Comparison of ENCODE assay signal across 11 cellular contexts in genomic region chr20:63025534-63026331, GRCh38. TPM values are rescaled to one million over a fixed set of nuclear protein-coding genes. Genes with fewer than 3 reads are reported as not detected.
DNase-seq lines count a peak whose midpoint lies in the region; ATAC-seq and TF ChIP-seq lines count a peak whose summit lies in the region.
"Had no signal": no experiment of that assay in that cellular context is flagged by ENCODE, and none has a peak within 500 bp of the region (broad histone marks: within the 10 kb centered on the region; RNA-seq: fewer than 3 reads in every experiment).

No MANE protein-coding gene starts in this region.

- H2BK5ac ChIP-seq in H9 (ENCODE audit: insufficient read length, low read length): no peak overlapping the region

- no peak overlapping the region for H3K4ac ChIP-seq in H9 (ENCODE audit: low read depth, low read length)

- H3K4me1 ChIP-seq in H9 (ENCODE audit: insufficient read depth, low read length): peaks cover 1% of the 10 kb centered on the region; the same call in 1 of the 2 replicates
- peaks cover 7% of the 10 kb centered on the region for H3K4me1 ChIP-seq in adipocyte (ENCODE audit: control insufficient read depth, insufficient read depth, low read length)
- peaks cover 0 to 3% of the 10 kb centered on the region in 2 donors for H3K4me1 ChIP-seq in naive thymus-derived CD4-positive, alpha-beta T cell (ENCODE audit: control insufficient read depth in 2 of 2, insufficient read depth in 2 of 2, low read length in 2 of 2)

- WGBS in H9 (ENCODE audit: extremely low coverage, insufficient read length, low lambda C conversion rate): no CpG with 5 or more reads among the region's 45 CpGs

- H2BK120ac ChIP-seq in H9 (ENCODE audit: low read depth, low read length, poor library complexity, severe bottlenecking): no peak overlapping the region

- H3K79me1 ChIP-seq in H9 (ENCODE audit: insufficient read depth, low read depth, low read length, poor library complexity, severe bottlenecking): no peaks in the 10 kb centered on the region

- no peak for TF ChIP-seq CTCF in H9 (conservative IDR thresholded peaks at IDR 0.05)

- no peak overlapping the region for H3K56ac ChIP-seq in H9 (ENCODE audit: insufficient read length, low read depth, low read length)

- POLR2A ChIA-PET in naive thymus-derived CD4-positive, alpha-beta T cell (lab: Charles Lee): interaction anchor here (0.6 to 1.6 kb wide), 4 partner anchors 14 to 96 kb away, joined by 3 to 7 read pairs (median 3); no protein-coding TSS in a partner anchor

- H4K5ac ChIP-seq in H9 (ENCODE audit: insufficient read length, low read depth, low read length): no peak overlapping the region

- no peak overlapping the region for H3K9ac ChIP-seq in H9 (ENCODE audit: extremely low read depth, insufficient read length, low read length)
- no peak overlapping the region for H3K9ac ChIP-seq in adipocyte (ENCODE audit: low read length)

- H2BK15ac ChIP-seq in H9 (ENCODE audit: low read depth, low read length): no peak overlapping the region

- intact Hi-C loops in naive thymus-derived CD4-positive, alpha-beta T cell (cut with micrococcal nuclease): no loop called here

- H3K4me2 ChIP-seq in H9 (ENCODE audit: insufficient read depth, insufficient read length, low read length): no peak overlapping the region

- H3K4me3 ChIP-seq in adipocyte (ENCODE audit: low read length): peak overlapping the region; percentile 16
- H3K4me3 ChIP-seq in naive thymus-derived CD4-positive, alpha-beta T cell (ENCODE audit: low read length): peak overlapping the region; percentile 13

- H3K27ac ChIP-seq in H9 (ENCODE audit: insufficient read length, low read depth, low read length): no peak overlapping the region
- no peak overlapping the region for H3K27ac ChIP-seq in naive thymus-derived CD4-positive, alpha-beta T cell (ENCODE audit: low read depth, low read length)
- H3K27ac ChIP-seq: HL-60 had no signal

- peaks cover 4% of the 10 kb centered on the region for H3K23me2 ChIP-seq in H9 (ENCODE audit: insufficient read length, low read depth, low read length, poor library complexity, severe bottlenecking)

- peaks cover 0 to 5% (median 3%) of the 10 kb centered on the region in 3 experiments; a peak in 3 of 7 replicates for H3K36me3 Mint-ChIP-seq in H9 (ENCODE audit: insufficient read depth in 1 of 3, low read depth in 3 of 3)
- H3K36me3 Mint-ChIP-seq in naive thymus-derived CD4-positive, alpha-beta T cell: no peaks in the 10 kb centered on the region

- no peak for ATAC-seq in naive thymus-derived CD4-positive, alpha-beta T cell
- ATAC-seq in GM19351 (IDR thresholded peaks at IDR 0.05; ENCODE audit: unreplicated experiment): no peak

- H2AK5ac ChIP-seq in H9 (ENCODE audit: insufficient read length, low read length): no peak overlapping the region

- no peak overlapping the region for H2BK12ac ChIP-seq in H9 (ENCODE audit: insufficient read length, low read depth, low read length)

- no peak overlapping the region for H4K91ac ChIP-seq in H9 (ENCODE audit: insufficient read length, low read depth, low read length)

- no peak overlapping the region for H3K14ac ChIP-seq in H9 (ENCODE audit: insufficient read depth, low read length)

- H3K27me3 ChIP-seq in H9 (ENCODE audit: insufficient read depth, low read length) (no peaks in the 10 kb centered on the region; the same call in 1 of the 2 replicates), adipocyte (replicated peaks; ENCODE audit: control insufficient read depth, insufficient read depth, low read length) (peaks cover 78% of the 10 kb centered on the region)
- peaks cover 0 to 3% of the 10 kb centered on the region in 2 donors for H3K27me3 ChIP-seq in naive thymus-derived CD4-positive, alpha-beta T cell (ENCODE audit: control insufficient read depth in 2 of 2, insufficient read depth in 2 of 2, low read length in 2 of 2)

- H3K79me2 ChIP-seq in H9 (ENCODE audit: insufficient read depth, low read length): no peaks in the 10 kb centered on the region

- H3K27me3 Mint-ChIP-seq in H9 (ENCODE audit: low read depth): peaks cover 10% of the 10 kb centered on the region; the same call in 1 of the 2 replicates
- H3K27me3 Mint-ChIP-seq in naive thymus-derived CD4-positive, alpha-beta T cell: peaks cover 0 to 35% (median 11%) of the 10 kb centered on the region in 5 donors

- peaks cover 12 to 27% of the 10 kb centered on the region in 2 experiments for H3K4me1 Mint-ChIP-seq in H9
- peaks cover 0 to 24% (median 3%) of the 10 kb centered on the region in 7 donors for H3K4me1 Mint-ChIP-seq in naive thymus-derived CD4-positive, alpha-beta T cell

- peaks cover 4 to 5% of the 10 kb centered on the region in 2 experiments; a peak in 4 of 5 replicates for H3K9me3 Mint-ChIP-seq in H9
- peaks cover 0 to 3% (median 0%) of the 10 kb centered on the region in 11 donors for H3K9me3 Mint-ChIP-seq in naive thymus-derived CD4-positive, alpha-beta T cell

- no peak overlapping the region for H2BK20ac ChIP-seq in H9 (ENCODE audit: low read depth, low read length, poor library complexity, severe bottlenecking)

- no peak overlapping the region for H2AFZ ChIP-seq in H9 (ENCODE audit: low read length)

- peak; percentile 45 for DNase-seq in COLO668 (lab: John Stamatoyannopoulos, UW; ENCODE audit: unreplicated experiment)
- DNase-seq in H9: peak; percentile 34
- DNase-seq in adipocyte (ENCODE audit: low read depth): peak; percentile 42
- DNase-seq in naive thymus-derived CD4-positive, alpha-beta T cell: peak in 3 of 9 donors; percentile 29 to 41 (median 37)
- DNase-seq in T-helper 1 cell: no peak
- no peak for DNase-seq in iPS-NIHi11 (ENCODE audit: low spot score)
- no peak for DNase-seq in SIG-M5 treated with dmso at 0.1 percent for 504 hours (lab: John Stamatoyannopoulos, UW; ENCODE audit: unreplicated experiment)
- DNase-seq: SIG-M5; stimulated activated CD4-positive, alpha-beta T cell treated with anti-CD3 and anti-CD28 coated beads, Interleukin-2, amount 100 ng/mL, for 24 hours had no signal

- no peaks in the 10 kb centered on the region for H4K20me1 ChIP-seq in H9 (ENCODE audit: control insufficient read depth, insufficient read depth, insufficient read length)

- no peak overlapping the region for H4K8ac ChIP-seq in H9 (replicated peaks; ENCODE audit: insufficient read length, low read depth, low read length)

- no peak overlapping the region for H3K4me3 Mint-ChIP-seq in H9
- H3K4me3 Mint-ChIP-seq in naive thymus-derived CD4-positive, alpha-beta T cell: peak overlapping the region in 9 of 10 donors; percentile 34 to 79 (median 67)

- CTCF ChIA-PET in naive thymus-derived CD4-positive, alpha-beta T cell (lab: Charles Lee): interaction anchor here (0.6 to 1.0 kb wide), 2 partner anchors 16 to 33 kb away, joined by 3 read pairs; no protein-coding TSS in a partner anchor

- no peak overlapping the region for H3T11ph ChIP-seq in H9 (ENCODE audit: low read length)

- no peak overlapping the region for H3K23ac ChIP-seq in H9 (ENCODE audit: insufficient read length, low read depth, low read length)

- no peak overlapping the region for H3K18ac ChIP-seq in H9 (ENCODE audit: insufficient read length, low read depth, low read length)

- H3K9me3 ChIP-seq in H9 (ENCODE audit: control insufficient read depth, low read depth, low read length) (no peaks in the 10 kb centered on the region), adipocyte (ENCODE audit: control insufficient read depth, low read length) (peaks cover 3% of the 10 kb centered on the region)
- H3K9me3 ChIP-seq in naive thymus-derived CD4-positive, alpha-beta T cell (ENCODE audit: control insufficient read depth in 2 of 3, low read length in 3 of 3): no peaks in the 10 kb centered on the region

- no peak overlapping the region; a peak in 1 of 7 replicates for H3K27ac Mint-ChIP-seq in H9
- peak overlapping the region in 3 of 9 donors; percentile 9 to 43 (median 43) for H3K27ac Mint-ChIP-seq in naive thymus-derived CD4-positive, alpha-beta T cell

- no peaks in the 10 kb centered on the region for H3K36me3 ChIP-seq in adipocyte (ENCODE audit: control insufficient read depth, insufficient read depth, low read length, severe bottlenecking)
- H3K36me3 ChIP-seq in naive thymus-derived CD4-positive, alpha-beta T cell (ENCODE audit: control insufficient read depth in 2 of 3, insufficient read depth in 3 of 3, low read length in 3 of 3): no peaks in the 10 kb centered on the region

RNA-seq across cellular contexts. Expression of gene BHLHE23, which starts 19.0 kb away (rescaled TPM):
- 0.22 and 0.35 TPM in 2 replicates for total RNA-seq in H9 (2021)
- not detected for total RNA-seq in naive thymus-derived CD4-positive, alpha-beta T cell
- not detected for polyA plus RNA-seq in naive thymus-derived CD4-positive, alpha-beta T cell

Comparison
In these comparisons a context has a peak if more than half of its experiments do, and no peak if none do; other contexts are left out.
1. DNase-seq: peak in COLO668 (single experiment), H9 (single experiment) and adipocyte (single experiment); none in T-helper 1 cell (0 of 5), iPS-NIHi11 (single experiment) and SIG-M5 treated with dmso at 0.1 percent for 504 hours (single experiment).
2. H3K4me3 Mint-ChIP-seq: peak in naive thymus-derived CD4-positive, alpha-beta T cell (9 of 10); none in H9 (0 of 2).